ENCODE assay signal across 8 cellular contexts in the genomic region with DNA sequence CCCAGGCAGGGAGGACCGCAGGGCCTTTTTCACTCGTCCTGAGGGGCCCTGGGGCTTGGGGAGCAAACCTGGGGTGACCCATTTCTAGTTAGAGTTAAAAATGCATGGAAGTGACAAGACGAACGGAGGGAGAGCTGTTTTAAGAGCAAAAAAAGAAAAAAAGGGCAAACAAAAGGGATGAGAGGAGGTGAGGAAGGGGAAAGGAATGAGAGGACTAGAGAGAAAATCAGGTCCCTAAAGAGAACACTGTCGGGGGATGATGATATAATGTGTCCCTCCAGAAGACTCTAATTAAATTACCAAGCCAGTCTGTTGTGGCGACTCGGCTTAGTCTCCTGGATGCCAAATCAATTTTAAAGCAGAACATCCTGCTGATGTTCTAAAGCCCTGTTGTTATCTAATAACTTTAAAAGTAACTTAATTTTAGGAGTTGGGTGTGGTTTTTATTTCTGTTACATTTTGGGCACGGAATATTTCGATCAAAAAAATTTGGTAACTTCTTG. TPM values are rescaled to one million over a fixed set of nuclear protein-coding genes. Genes with fewer than 3 reads are reported as not detected.
DNase-seq lines count a peak whose midpoint lies in the region; ATAC-seq, FAIRE-seq and TF ChIP-seq lines count a peak whose summit lies in the region.

No MANE protein-coding gene starts in this region.

- H3K4me1 ChIP-seq in HUES6 (ENCODE audit: control insufficient read depth, insufficient read depth, low read length) (peaks cover 38% of the 10 kb centered on the region), GM12878 (ENCODE audit: control insufficient read depth, insufficient read depth, low read length) (peaks cover 7% of the 10 kb centered on the region), mesodermal cell (ENCODE audit: control insufficient read depth, insufficient read depth, low read length, poor library complexity, severe bottlenecking) (peaks cover 24% of the 10 kb centered on the region)

- in situ Hi-C loops in GM12878 (cut with MboI), result no loop called here

- POLR2A ChIA-PET in GM12878 (lab: Charles Lee), result interaction anchor here (1.3 kb wide), 1 partner anchor 28 kb away, joined by 3 read pairs; no protein-coding TSS in a partner anchor

- CTCF ChIA-PET in GM12878 (lab: Yijun Ruan, JAX), result interaction anchor here (0.6 to 1.6 kb wide), 4 partner anchors 26 to 510 kb away, joined by 3 to 5 read pairs (median 4); no protein-coding TSS in a partner anchor

- H3K4me3 ChIP-seq in AG09309 (ENCODE audit: control insufficient read depth, low read depth, low read length) (peak overlapping the region; percentile 75), HUES6 (ENCODE audit: low read depth, low read length) (peak overlapping the region; percentile 82), GM12878 (peak overlapping the region; percentile 99), mesodermal cell (ENCODE audit: extremely low read depth, insufficient read depth, low read length, poor library complexity, severe bottlenecking) (peak overlapping the region; percentile 96)

- H4K20me1 ChIP-seq in GM12878 (ENCODE audit: control insufficient read depth, insufficient read depth), result no peaks in the 10 kb centered on the region

- DNase-seq in AG09309 (ENCODE audit: low read depth) (no peak), GM12878 (ENCODE audit: low read depth, low spot score) (no peak), kidney tubule cell (ENCODE audit: low spot score) (no peak), GM03348 (ENCODE audit: low spot score) (no peak)

- FAIRE-seq in GM12878 (lab: Jason Lieb, UNC), result no peak

- H3K36me3 ChIP-seq in HUES6 (ENCODE audit: control insufficient read depth, insufficient read depth, low read length), result no peaks in the 10 kb centered on the region
- H3K36me3 ChIP-seq in GM12878 (ENCODE audit: control insufficient read depth in 2 of 2, insufficient read depth in 2 of 2, low read length in 1 of 2), result no peaks in the 10 kb centered on the region
- H3K36me3 ChIP-seq in mesodermal cell (ENCODE audit: control insufficient read depth, insufficient read depth, low read length), result peaks cover 21% of the 10 kb centered on the region

- H3K27ac ChIP-seq in HUES6 (ENCODE audit: low read depth, low read length) (peak overlapping the region; percentile 65), GM12878 (ENCODE audit: control insufficient read depth, insufficient read depth) (peak overlapping the region; percentile 94), mesodermal cell (ENCODE audit: low read depth, low read length, severe bottlenecking) (peak overlapping the region; percentile 97)

- TF ChIP-seq CTCF in AG09309 (IDR thresholded peaks at IDR 0.05; ENCODE audit: control insufficient read depth, insufficient read depth, low read depth, low read length, missing control alignments) (no peak), GM12878 (IDR thresholded peaks at IDR 0.05 in 2 of 3, conservative IDR thresholded peaks at IDR 0.05 in 1 of 3; ENCODE audit: control insufficient read depth in 2 of 3, extremely low read depth in 1 of 3, insufficient read depth in 1 of 3, low read depth in 3 of 3, low read length in 3 of 3) (no peak)

- SMC1A ChIA-PET in GM12878 (lab: Charles Lee; ENCODE audit: uncharacterized antibody, unreplicated experiment), result interaction anchor here (1.1 to 1.9 kb wide), 8 partner anchors 12 to 525 kb away, joined by 3 to 13 read pairs (median 5); no protein-coding TSS in a partner anchor

- BruUV-seq in GM12878 (replicated peaks; lab: Mats Ljungman, UMichigan), result no TSS peak

- TF ChIP-seq EP300 in GM12878 (IDR thresholded peaks at IDR 0.05; ENCODE audit: borderline replicate concordance in 1 of 2, control insufficient read depth in 1 of 2, low read depth in 2 of 2, low read length in 2 of 2), result no peak

- H3K79me2 ChIP-seq in GM12878 (ENCODE audit: control insufficient read depth, insufficient read depth, low read length), result peaks cover 62% of the 10 kb centered on the region

- peak overlapping the region; percentile 84 for H3K4me2 ChIP-seq in GM12878 (ENCODE audit: control insufficient read depth, insufficient read depth)

- no peaks in the 10 kb centered on the region for H3K9me3 ChIP-seq in HUES6 (ENCODE audit: control insufficient read depth, insufficient read depth, low read depth, low read length)
- H3K9me3 ChIP-seq in GM12878 (replicated peaks; ENCODE audit: control insufficient read depth, insufficient read depth, low read length), result no peaks in the 10 kb centered on the region
- no peaks in the 10 kb centered on the region for H3K9me3 ChIP-seq in mesodermal cell (ENCODE audit: control insufficient read depth, low read length)

- intact Hi-C loops in GM12878 (cut with micrococcal nuclease; ENCODE audit: unreplicated experiment), result loop anchor here (2.0 to 10.0 kb wide), 3 partner anchors 46 to 1158 kb away; partner anchors contain the start of genes ARID2 and SLC38A2

- H3K27me3 ChIP-seq in HUES6 (ENCODE audit: control insufficient read depth, insufficient read depth, low read length), result no peaks in the 10 kb centered on the region
- no peaks in the 10 kb centered on the region for H3K27me3 ChIP-seq in GM12878 (replicated peaks in 1 of 2; ENCODE audit: control insufficient read depth in 2 of 2, insufficient read depth in 2 of 2, low read length in 1 of 2)

- TF ChIP-seq POLR2A in GM12878 (IDR thresholded peaks at IDR 0.05; ENCODE audit: low read depth, low read length), result no peak

- peak overlapping the region; percentile 90 for H2AFZ ChIP-seq in GM12878 (ENCODE audit: control insufficient read depth, low read depth, low read length)

- WGBS in GM12878 (ENCODE audit: insufficient coverage, insufficient replicate concordance, low lambda C conversion rate, missing lambda C conversion rate), result 17% methylated on average over 9 of the region's 9 CpGs
- WGBS in mesodermal cell (ENCODE audit: insufficient coverage in 2 of 2), 2 experiments, result 0% methylated on average over 5 of the region's 9 CpGs

- RAD21 ChIA-PET in GM12878 (lab: Charles Lee; ENCODE audit: unreplicated experiment), result interaction anchor here (0.6 to 1.8 kb wide), 8 partner anchors 15 to 511 kb away, joined by 3 to 7 read pairs (median 4); no protein-coding TSS in a partner anchor

- no peak for ATAC-seq in GM12878
- no peak for ATAC-seq in HG02981 (IDR thresholded peaks at IDR 0.05; ENCODE audit: unreplicated experiment)
- ATAC-seq in HG02610 (IDR thresholded peaks at IDR 0.05; ENCODE audit: unreplicated experiment), result no peak

- no peak for TF ChIP-seq RAD21 in GM12878 (IDR thresholded peaks at IDR 0.05; ENCODE audit: insufficient read depth, low read depth, low read length)

- peak overlapping the region; percentile 79 for H3K9ac ChIP-seq in HUES6 (ENCODE audit: low read length)
- H3K9ac ChIP-seq in GM12878 (ENCODE audit: control insufficient read depth, insufficient read depth, low read length), result peak overlapping the region; percentile 95

TF ChIP-seq in GM12878, 131 proteins besides CTCF, POLR2A, EP300 and RAD21 (continues in another document):
- TF ChIP-seq CHD1 (IDR thresholded peaks at IDR 0.05; ENCODE audit: low read depth, low read length) (0 out of 2 replicates have a peak, but pooled peaks have one; percentile 4), NR2C2 (IDR thresholded peaks at IDR 0.05; ENCODE audit: borderline replicate concordance, control insufficient read depth, insufficient read length, low read depth) (no peak), MLLT1 (IDR thresholded peaks at IDR 0.05) (0 out of 2 replicates have a peak, but pooled peaks have one; percentile 31)

RNA-seq across cellular contexts. Expression of gene ANO6, which starts 1.1 kb away (rescaled TPM):
- total RNA-seq in GM12878 (2013; cell fraction: nucleolus; rRNA removed), result 79.6 and 85.6 TPM in 2 replicates
- total RNA-seq in GM12878 (2014; rRNA removed) (26.9 and 28.5 TPM in 2 replicates), GM12878 (2014; rRNA removed; fragmentation: Illumina TruSeq; extraction: Trizol) (30.3 and 32.3 TPM in 2 replicates), GM12878 (2021) (25.3 and 26.8 TPM in 2 replicates)
- polyA plus RNA-seq in GM12878 (2011; ENCODE audit: low read depth), result 11.7 TPM
- polyA plus RNA-seq in GM12878 (2011; rRNA removed) (30.3 and 41.6 TPM in 2 replicates), GM12878 (2014; fragmentation: Illumina TruSeq; extraction: Trizol) (27.6 and 35.8 TPM in 2 replicates), GM12878 (2014; fragmentation: Nextera tagmentation; extraction: Ambion mirVana) (1 to 10 TPM; 4.6 to 5.6 TPM), GM12878 (2014; rRNA removed) (14.8 and 18.2 TPM in 2 replicates), GM12878 (2016; fragmentation: Nextera tagmentation; extraction: Ambion mirVana) (10 to 100 TPM; 23.4 to 25.2 TPM)
- polyA plus RNA-seq in GM12878 (2011; cell fraction: cytosol; rRNA removed), result 16.8 and 21.9 TPM in 2 replicates
- 18.3 and 20.8 TPM in 2 replicates for polyA plus RNA-seq in GM12878 (2011; cell fraction: nucleus; rRNA removed)
- polyA plus RNA-seq in GM12878 (2012), result 15.4 and 22.1 TPM in 2 replicates
- 45.6 and 46.3 TPM in 2 replicates for polyA minus RNA-seq in GM12878 (2011; rRNA and poly(A)+ RNA removed)
- polyA minus RNA-seq in GM12878 (2011; cell fraction: cytosol; rRNA and poly(A)+ RNA removed), result 14.7 and 15.4 TPM in 2 replicates
- 28.4 and 38.5 TPM in 2 replicates for polyA minus RNA-seq in GM12878 (2011; cell fraction: nucleus; rRNA and poly(A)+ RNA removed)
- 72.5 TPM for polyA plus RNA-seq in mesodermal cell (2013, experiment 1 of 2)
- 70.8 TPM for polyA plus RNA-seq in mesodermal cell (2013, experiment 2 of 2)
